ENCODE assay signal across 18 cellular contexts in the genomic region with DNA sequence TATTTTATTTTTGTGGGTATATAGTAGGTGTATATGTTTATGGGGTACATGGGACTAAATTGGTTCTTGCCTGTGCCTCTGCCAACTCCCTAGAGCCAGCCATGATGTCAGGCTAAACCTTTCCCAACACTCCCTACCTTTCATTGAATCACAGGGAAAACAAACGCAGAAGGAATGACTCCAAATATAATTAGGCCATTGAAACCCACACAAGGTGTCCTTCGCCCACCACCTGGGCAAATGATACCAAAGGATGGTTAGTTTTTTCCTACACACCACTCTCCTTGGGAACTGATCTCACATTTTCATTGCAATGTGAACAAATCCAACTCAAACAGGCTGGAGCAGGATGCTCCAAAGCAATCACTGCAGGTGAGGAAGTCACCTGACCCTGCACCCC.
"Had no signal": no experiment of that assay in that cellular context is flagged by ENCODE, and none has a peak within 500 bp of the region (broad histone marks: within the 10 kb centered on the region; RNA-seq: fewer than 3 reads in every experiment).

No MANE protein-coding gene starts in this region.

- H3K27ac ChIP-seq: adrenal gland, psoas muscle, right lobe of liver had no signal

- DNase-seq: activated CD4-positive, alpha-beta memory T cell treated with anti-CD3 and anti-CD28 coated beads for 36 hours; activated CD4-positive, alpha-beta T cell treated with anti-CD3 and anti-CD28 coated beads for 1 hour; activated naive CD4-positive, alpha-beta T cell treated with anti-CD3 and anti-CD28 coated beads, Interleukin-2, amount 50 U/mL, for 16 hours; central memory CD4-positive, alpha-beta T cell; glutamatergic neuron; immature natural killer cell; left cardiac atrium; mucosa of descending colon; natural killer cell; psoas muscle; right lobe of liver; spleen; stimulated activated CD4-positive, alpha-beta T cell treated with anti-CD3 and anti-CD28 coated beads, Interleukin-1b, Interleukin-23, amount 100 ng/mL, for 48 hours; substantia nigra; transverse colon had no signal

- ATAC-seq: esophagus mucosa; left cardiac atrium; mucosa of descending colon; natural killer cell; psoas muscle; stimulated activated memory B cell treated with anti-CD40 and anti-IgM and Interleukin-4, amounts not matched to agents 10 μg/mL and 1 μg/mL and 100 μg/mL, for 72 hours had no signal
